1 cellular context compared by ENCODE assay signal in the genomic region with DNA sequence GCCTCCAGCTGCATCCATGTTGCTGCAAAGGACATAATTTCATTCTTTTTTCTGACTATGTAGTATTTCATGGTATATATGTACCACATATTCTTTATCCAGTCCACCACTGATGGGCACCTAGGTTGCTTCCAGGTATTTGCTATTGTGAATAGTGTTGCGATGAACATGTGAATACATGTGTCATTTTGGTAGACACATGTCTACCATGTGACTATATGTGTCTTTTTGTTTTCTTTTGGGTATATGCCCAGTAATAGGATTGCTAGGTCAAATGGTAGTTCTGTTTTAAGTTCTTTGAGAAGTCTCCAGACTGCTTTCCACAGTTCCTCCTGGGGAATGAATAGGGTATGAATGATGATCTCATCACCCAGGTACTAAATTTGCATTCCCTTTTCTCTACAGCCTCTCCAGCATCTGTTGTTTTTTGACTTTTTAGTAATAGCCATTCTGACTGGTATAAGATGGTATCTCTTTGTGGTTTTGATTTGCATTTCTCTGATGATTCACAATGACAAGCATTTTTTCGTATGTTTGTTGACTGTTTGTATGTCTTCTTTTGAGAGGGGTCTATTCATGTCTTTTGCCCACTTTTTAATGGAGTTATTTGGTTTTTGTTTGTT.
TF ChIP-seq lines count a peak whose summit lies in the region.

No MANE protein-coding gene starts in this region.

TF ChIP-seq in HCT116, 20 proteins besides CTCF, POLR2A, EP300 and RAD21 (continued from another document):
- no peak for TF ChIP-seq MAX (IDR thresholded peaks at IDR 0.05)
- TF ChIP-seq EZH2phosphoT487 (IDR thresholded peaks at IDR 0.05; ENCODE audit: borderline replicate concordance), result no peak
- no peak for TF ChIP-seq EGR1 (IDR thresholded peaks at IDR 0.05; ENCODE audit: low read depth)
- TF ChIP-seq, protein P1, sequence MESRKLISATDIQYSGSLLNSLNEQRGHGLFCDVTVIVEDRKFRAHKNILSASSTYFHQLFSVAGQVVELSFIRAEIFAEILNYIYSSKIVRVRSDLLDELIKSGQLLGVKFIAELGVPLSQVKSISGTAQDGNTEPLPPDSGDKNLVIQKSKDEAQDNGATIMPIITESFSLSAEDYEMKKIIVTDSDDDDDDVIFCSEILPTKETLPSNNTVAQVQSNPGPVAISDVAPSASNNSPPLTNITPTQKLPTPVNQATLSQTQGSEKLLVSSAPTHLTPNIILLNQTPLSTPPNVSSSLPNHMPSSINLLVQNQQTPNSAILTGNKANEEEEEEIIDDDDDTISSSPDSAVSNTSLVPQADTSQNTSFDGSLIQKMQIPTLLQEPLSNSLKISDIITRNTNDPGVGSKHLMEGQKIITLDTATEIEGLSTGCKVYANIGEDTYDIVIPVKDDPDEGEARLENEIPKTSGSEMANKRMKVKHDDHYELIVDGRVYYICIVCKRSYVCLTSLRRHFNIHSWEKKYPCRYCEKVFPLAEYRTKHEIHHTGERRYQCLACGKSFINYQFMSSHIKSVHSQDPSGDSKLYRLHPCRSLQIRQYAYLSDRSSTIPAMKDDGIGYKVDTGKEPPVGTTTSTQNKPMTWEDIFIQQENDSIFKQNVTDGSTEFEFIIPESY (IDR thresholded peaks at IDR 0.05; ENCODE audit: extremely low read depth, insufficient replicate concordance, low read length), result no peak
- TF ChIP-seq JUND (IDR thresholded peaks at IDR 0.05), result no peak
